Comparison of ENCODE assay signal across 9 cellular contexts in the genomic region with DNA sequence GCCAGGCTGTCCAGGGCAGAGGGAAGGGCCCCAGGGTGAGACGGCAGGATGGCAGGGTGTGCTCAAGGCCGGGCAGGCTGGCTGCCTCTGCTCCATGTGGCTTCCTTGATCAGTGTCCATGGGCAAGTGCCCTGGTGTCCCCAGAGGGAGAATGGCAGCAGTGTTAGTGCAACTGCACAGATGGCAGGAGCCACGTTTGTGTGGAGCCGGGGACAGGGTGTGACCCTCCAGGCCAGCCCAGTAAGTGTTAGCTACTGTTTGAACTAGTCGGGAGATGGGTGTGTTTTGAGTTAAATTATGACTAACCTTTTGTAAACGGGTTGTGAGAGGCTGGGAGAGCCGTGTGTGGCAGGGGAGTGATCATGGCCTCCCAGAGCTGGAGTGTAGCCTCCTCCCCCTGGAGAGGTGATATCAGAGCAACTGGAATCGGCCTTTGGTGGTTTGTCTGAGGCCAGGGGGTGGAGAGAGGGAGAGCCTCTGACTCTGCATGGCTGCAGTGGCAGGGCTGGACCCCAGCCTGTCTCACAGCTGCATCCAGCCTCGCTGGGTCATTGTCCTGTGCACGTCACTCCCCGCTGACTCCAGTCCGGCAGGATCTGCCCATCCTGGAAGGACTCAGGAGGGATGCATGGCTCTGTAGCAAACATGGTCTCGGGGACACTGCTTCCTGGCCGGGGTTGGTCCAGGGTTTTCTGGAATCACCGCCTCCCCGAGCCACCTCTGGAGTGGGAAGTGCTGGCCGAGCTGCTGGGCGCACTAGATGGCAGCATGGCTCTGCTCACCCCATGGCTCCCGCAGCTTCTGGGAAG. TPM values are rescaled to one million over a fixed set of nuclear protein-coding genes. Genes with fewer than 3 reads are reported as not detected.
DNase-seq lines count a peak whose midpoint lies in the region; ATAC-seq and TF ChIP-seq lines count a peak whose summit lies in the region.
"Had no signal": no experiment of that assay in that cellular context is flagged by ENCODE, and none has a peak within 500 bp of the region (broad histone marks: within the 10 kb centered on the region; RNA-seq: fewer than 3 reads in every experiment).

No MANE protein-coding gene starts in this region.

- ATAC-seq in HG03520 (IDR thresholded peaks at IDR 0.05; ENCODE audit: unreplicated experiment), result no peak

- TF ChIP-seq CTCF in fibroblast of mammary gland (conservative IDR thresholded peaks at IDR 0.05; ENCODE audit: control insufficient read depth, insufficient read depth, low read depth, low read length) (no peak), OCI-LY7 (conservative IDR thresholded peaks at IDR 0.05; ENCODE audit: low read length) (no peak), smooth muscle cell (IDR thresholded peaks at IDR 0.05; ENCODE audit: borderline replicate concordance, insufficient read depth, poor library complexity, severe bottlenecking) (no peak)

- H3K4me2 ChIP-seq in OCI-LY7 (ENCODE audit: low read length) (no peak overlapping the region), smooth muscle cell (no peak overlapping the region)

- H3K4me3 ChIP-seq in fibroblast of mammary gland (ENCODE audit: control insufficient read depth, low read depth, low read length) (no peak overlapping the region), OCI-LY7 (ENCODE audit: low read depth, low read length, poor library complexity, severe bottlenecking) (no peak overlapping the region), smooth muscle cell (no peak overlapping the region)

- H3K9me2 ChIP-seq in OCI-LY7 (ENCODE audit: insufficient read depth, low read length), result no peaks in the 10 kb centered on the region

- H3K9ac ChIP-seq in smooth muscle cell (ENCODE audit: low read depth), result no peak overlapping the region

- H3K4me1 ChIP-seq in OCI-LY7 (ENCODE audit: insufficient read depth, low read length, poor library complexity, severe bottlenecking) (no peaks in the 10 kb centered on the region), smooth muscle cell (ENCODE audit: low read depth) (no peaks in the 10 kb centered on the region)

- no peaks in the 10 kb centered on the region for H3K27me3 ChIP-seq in smooth muscle cell (ENCODE audit: low read depth)

- WGBS in smooth muscle cell (ENCODE audit: low lambda C conversion rate), result 80% methylated on average over 14 of the region's 19 CpGs

- no peaks in the 10 kb centered on the region for H3F3A ChIP-seq in smooth muscle cell (ENCODE audit: low read depth)

- H3K9me3 ChIP-seq in OCI-LY7 (ENCODE audit: low read length), result no peaks in the 10 kb centered on the region
- H3K9me3 ChIP-seq in smooth muscle cell (replicated peaks; ENCODE audit: low read depth), result no peaks in the 10 kb centered on the region

- intact Hi-C loops in OCI-LY7 (cut with micrococcal nuclease; ENCODE audit: unreplicated experiment), result no loop called here

- H2AFZ ChIP-seq in OCI-LY7 (ENCODE audit: low read length) (no peak overlapping the region), smooth muscle cell (ENCODE audit: low read depth) (no peak overlapping the region)

- peak; percentile 84 for DNase-seq in AG20443 (ENCODE audit: low spot score)
- peak; percentile 40 for DNase-seq in NCI-H510A (lab: John Stamatoyannopoulos, UW)
- DNase-seq in fibroblast of mammary gland (ENCODE audit: low read depth), result peak; percentile 69
- DNase-seq in mucosa of gallbladder (ENCODE audit: low spot score), result peak; percentile 67
- DNase-seq in OCI-LY7 (ENCODE audit: low spot score), result no peak
- DNase-seq in smooth muscle cell (lab: John Stamatoyannopoulos, UW; ENCODE audit: unreplicated experiment), result no peak
- no peak for DNase-seq in NCI-H345 (lab: John Stamatoyannopoulos, UW)
- DNase-seq: effector CD4-positive, alpha-beta T cell had no signal

- no peaks in the 10 kb centered on the region for H4K20me1 ChIP-seq in OCI-LY7 (ENCODE audit: insufficient read depth, low read length)
- H4K20me1 ChIP-seq in smooth muscle cell (ENCODE audit: low read depth), result peaks cover 30% of the 10 kb centered on the region

- no TSS peak for BruUV-seq in OCI-LY7 (replicated peaks; lab: Mats Ljungman, UMichigan)

- POLR2A ChIA-PET in OCI-LY7 (lab: Charles Lee), result no interaction called here

- CTCF ChIA-PET in OCI-LY7 (lab: Charles Lee; ENCODE audit: unreplicated experiment), result no interaction called here

- H3K79me2 ChIP-seq in OCI-LY7 (ENCODE audit: insufficient read depth, low read depth, low read length) (no peaks in the 10 kb centered on the region), smooth muscle cell (ENCODE audit: low read depth) (no peaks in the 10 kb centered on the region)

- H3K36me3 ChIP-seq in OCI-LY7 (ENCODE audit: insufficient read depth, low read length) (no peaks in the 10 kb centered on the region), smooth muscle cell (ENCODE audit: low read depth) (no peaks in the 10 kb centered on the region)

- no peak overlapping the region for H3K27ac ChIP-seq in OCI-LY7 (ENCODE audit: low read depth, low read length, poor library complexity, severe bottlenecking)
- H3K27ac ChIP-seq in smooth muscle cell (ENCODE audit: low read depth), result no peak overlapping the region

RNA-seq across cellular contexts. Expression of a gene that starts 27.8 kb away (rescaled TPM):
- 56.9 TPM for total RNA-seq in mucosa of gallbladder
- 10.2 and 12.0 TPM in 2 replicates for total RNA-seq in OCI-LY7 (2014; rRNA removed; shearing (Covaris generic))
- total RNA-seq in OCI-LY7 (2022), result 24.6 and 26.3 TPM in 2 replicates
- total RNA-seq in smooth muscle cell, result 6.5 and 8.0 TPM in 2 replicates
- 15.6 and 20.0 TPM in 2 replicates for polyA plus RNA-seq in smooth muscle cell

Comparison
In these comparisons a context has a peak if more than half of its experiments do, and no peak if none do; other contexts are left out.
1. DNase-seq: peak in AG20443 (single experiment), NCI-H510A (single experiment), fibroblast of mammary gland (single experiment) and mucosa of gallbladder (single experiment); none in OCI-LY7 (single experiment), smooth muscle cell (single experiment) and NCI-H345 (single experiment).